ENCODE assay signal across 14 cellular contexts in the genomic region with DNA sequence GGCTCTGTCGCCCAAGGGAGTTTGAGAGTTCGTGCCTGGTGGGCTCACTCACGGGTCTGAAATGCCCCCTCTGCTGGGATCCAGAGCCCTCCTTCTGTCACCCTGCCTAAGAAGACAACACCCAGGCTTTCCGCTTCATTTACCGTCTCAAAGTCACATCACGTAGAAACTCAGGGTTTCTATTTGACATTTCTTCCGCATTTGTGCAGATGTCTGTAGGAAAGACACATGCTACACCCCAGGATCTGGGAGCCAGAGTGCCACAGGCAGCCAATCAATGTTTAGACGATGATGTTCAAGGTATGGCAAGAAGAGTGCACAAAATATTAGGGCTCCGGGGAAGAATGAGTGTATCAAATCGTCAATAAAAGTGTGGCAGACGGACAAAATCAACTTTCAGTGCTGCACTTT. TPM values are rescaled to one million over a fixed set of nuclear protein-coding genes. Genes with fewer than 3 reads are reported as not detected.
DNase-seq lines count a peak whose midpoint lies in the region; ATAC-seq and TF ChIP-seq lines count a peak whose summit lies in the region.
"Had no signal": no experiment of that assay in that cellular context is flagged by ENCODE, and none has a peak within 500 bp of the region (broad histone marks: within the 10 kb centered on the region; RNA-seq: fewer than 3 reads in every experiment).

No MANE protein-coding gene starts in this region.

- peaks cover 37% of the 10 kb centered on the region for H3K36me3 Mint-ChIP-seq in activated CD8-positive, alpha-beta T cell treated with anti-CD3 and anti-CD28 coated beads for 36 hours (ENCODE audit: low read depth)

- peaks cover 89% of the 10 kb centered on the region for H3K4me1 Mint-ChIP-seq in activated CD8-positive, alpha-beta T cell treated with anti-CD3 and anti-CD28 coated beads for 36 hours (ENCODE audit: low read depth)

- H3K4me3 ChIP-seq in GM06990 (replicated peaks; ENCODE audit: low read depth, low read length) = 0 out of 2 replicates have a peak overlapping the region, but pooled peaks have one; percentile 15
- H3K4me3 ChIP-seq in MG63 = no peak overlapping the region

- peak overlapping the region; percentile 69 for H3K4me3 Mint-ChIP-seq in activated CD8-positive, alpha-beta T cell treated with anti-CD3 and anti-CD28 coated beads for 36 hours

- peak; percentile 65 for DNase-seq in GM06990 (ENCODE audit: extremely low read depth, insufficient read length)
- DNase-seq in activated CD8-positive, alpha-beta T cell treated with anti-CD3 and anti-CD28 coated beads for 36 hours = no peak
- DNase-seq in erythroblast (lab: John Stamatoyannopoulos, UW) = no peak
- no peak for DNase-seq in MG63
- DNase-seq in NCI-H526 (lab: John Stamatoyannopoulos, UW) = no peak
- no peak for DNase-seq in ACHN
- DNase-seq: aorta; foreskin fibroblast; stimulated activated CD4-positive, alpha-beta T cell treated with anti-CD3 and anti-CD28 coated beads, Interleukin-2, amount 100 ng/mL, for 48 hours; T-helper 9 cell had no signal

- no peaks in the 10 kb centered on the region for H3K36me3 ChIP-seq in GM06990 (ENCODE audit: control insufficient read depth, insufficient read depth, low read length)
- no peaks in the 10 kb centered on the region for H3K36me3 ChIP-seq in MG63

- TF ChIP-seq CTCF in GM06990 (IDR thresholded peaks at IDR 0.05; ENCODE audit: insufficient read depth, low read length, poor library complexity, severe bottlenecking) = no peak
- TF ChIP-seq CTCF in activated CD8-positive, alpha-beta T cell treated with anti-CD3 and anti-CD28 coated beads for 36 hours (IDR thresholded peaks at IDR 0.05) = no peak

- peak; percentile 48 for ATAC-seq in HG03025 (IDR thresholded peaks at IDR 0.05; ENCODE audit: low FRiP score, unreplicated experiment)
- no peak for ATAC-seq in activated CD8-positive, alpha-beta T cell treated with anti-CD3 and anti-CD28 coated beads for 36 hours

- peak overlapping the region; percentile 96 for H3K27ac Mint-ChIP-seq in activated CD8-positive, alpha-beta T cell treated with anti-CD3 and anti-CD28 coated beads for 36 hours

- H3K27me3 ChIP-seq in GM06990 (replicated peaks; ENCODE audit: control insufficient read depth, insufficient read depth, low read length) (no peaks in the 10 kb centered on the region), MG63 (no peaks in the 10 kb centered on the region)

- intact Hi-C loops in activated CD8-positive, alpha-beta T cell treated with anti-CD3 and anti-CD28 coated beads for 36 hours (cut with micrococcal nuclease) = no loop called here

- no peaks in the 10 kb centered on the region; the same call in 1 of the 2 replicates for H3K9me3 ChIP-seq in MG63

- H3K27me3 Mint-ChIP-seq in activated CD8-positive, alpha-beta T cell treated with anti-CD3 and anti-CD28 coated beads for 36 hours = no peaks in the 10 kb centered on the region

- in situ Hi-C loops in ACHN (cut with HindIII; ENCODE audit: low pct_ligation_motif_present, low pct_unique_long_range_greater_than_20kb, low sequenced_read_pairs) = no loop called here

- TF ChIP-seq POLR2A in GM19193 (IDR thresholded peaks at IDR 0.05; ENCODE audit: extremely low read depth, insufficient read depth, insufficient read length) (peak; percentile 29), erythroblast (IDR thresholded peaks at IDR 0.05; ENCODE audit: low read length) (no peak)

- CTCF ChIA-PET in activated CD8-positive, alpha-beta T cell treated with anti-CD3 and anti-CD28 coated beads for 36 hours (lab: Charles Lee) = interaction anchor here (1.0 to 1.3 kb wide), 3 partner anchors 9 to 23 kb away, joined by 3 to 4 read pairs (median 4); no protein-coding TSS in a partner anchor

- POLR2A ChIA-PET in activated CD8-positive, alpha-beta T cell treated with anti-CD3 and anti-CD28 coated beads for 36 hours (lab: Charles Lee) = interaction anchor here (1.2 to 2.3 kb wide), 3 partner anchors 9 to 18 kb away, joined by 4 to 8 read pairs (median 5); no protein-coding TSS in a partner anchor

- peaks cover 8% of the 10 kb centered on the region for H3K9me3 Mint-ChIP-seq in activated CD8-positive, alpha-beta T cell treated with anti-CD3 and anti-CD28 coated beads for 36 hours

RNA-seq across cellular contexts. Expression of gene ACKR3, which starts 24.4 kb away (rescaled TPM):
- total RNA-seq in activated CD8-positive, alpha-beta T cell treated with anti-CD3 and anti-CD28 coated beads for 36 hours = 1 to 10 TPM; 2.4 to 3.4 TPM
- 15.6 and 19.0 TPM in 2 replicates for total RNA-seq in MG63 (2014; rRNA removed; shearing (Covaris generic); ENCODE audit: low replicate concordance)
- total RNA-seq: HT1080, myocyte had no signal
